Comparison of ENCODE assay signal across 1 cellular context in genomic region chr19:14773722-14774121, GRCh38. TPM values are rescaled to one million over a fixed set of nuclear protein-coding genes. Genes with fewer than 3 reads are reported as not detected.
"Had no signal": no experiment of that assay in that cellular context is flagged by ENCODE, and none has a peak within 500 bp of the region (broad histone marks: within the 10 kb centered on the region; RNA-seq: fewer than 3 reads in every experiment).

No MANE protein-coding gene starts in this region.

RNA-seq across cellular contexts. Expression of gene ADGRE2, which starts 4.6 kb away (rescaled TPM):
- total RNA-seq: M059J had no signal
